In genomic region chr19:19672816-19673215, GRCh38 we compare ENCODE assay signal across 17 cellular contexts. TPM values are rescaled to one million over a fixed set of nuclear protein-coding genes. Genes with fewer than 3 reads are reported as not detected.
A peak's percentile ranks its signal among the peaks of the same experiment; 100 is the strongest.
DNase-seq lines count a peak whose midpoint lies in the region; ATAC-seq, FAIRE-seq and TF ChIP-seq lines count a peak whose summit lies in the region.
"Had no signal": no experiment of that assay in that cellular context is flagged by ENCODE, and none has a peak within 500 bp of the region (broad histone marks: within the 10 kb centered on the region; RNA-seq: fewer than 3 reads in every experiment).

No MANE protein-coding gene starts in this region.

- DNase-seq in natural killer cell: no peak
- DNase-seq in natural killer cell treated with Interleukin-12 subunit alpha and Interleukin-12 subunit beta and Interleukin-15 and Interleukin-18, amount 100 ng/mL, for 72 hours (ENCODE audit: low spot score): no peak
- no peak for DNase-seq in T-cell
- DNase-seq in kidney: peak; percentile 2
- DNase-seq in NCI-H1694 treated with DMSO at 0.1 percent for 48 hours (lab: John Stamatoyannopoulos, UW): no peak
- DNase-seq: NCI-H1092; NCI-H1694; NCI-H345; NCI-H526 treated with DMSO at 0.1 percent for 48 hours; NK-92 treated with Interleukin-12 subunit alpha and Interleukin-12 subunit beta, amount 100 ng/mL, for 24 hours; SJCRH30 had no signal

- peaks cover 4 to 5% of the 10 kb centered on the region in 2 donors for H3K4me1 ChIP-seq in kidney (ENCODE audit: control insufficient read depth in 1 of 2, insufficient read depth in 1 of 2, low read depth in 1 of 2, low read length in 2 of 2)

- CTCF ChIA-PET in T-cell (lab: Charles Lee): no interaction called here

- peaks cover 30% of the 10 kb centered on the region for H3K36me3 Mint-ChIP-seq in natural killer cell
- peaks cover 29% of the 10 kb centered on the region for H3K36me3 Mint-ChIP-seq in natural killer cell treated with Interleukin-12 subunit alpha and Interleukin-12 subunit beta and Interleukin-15 and Interleukin-18, amount 100 ng/mL, for 72 hours
- peaks cover 65% of the 10 kb centered on the region for H3K36me3 Mint-ChIP-seq in T-cell

- no peak overlapping the region for H3K27ac ChIP-seq in kidney (ENCODE audit: low read depth in 2 of 2, low read length in 2 of 2)
- H3K27ac ChIP-seq: C4-2B, KMS-11, RWPE1, SJCRH30 had no signal

- no peak overlapping the region for H3K9ac ChIP-seq in kidney (ENCODE audit: low read length in 2 of 2)
- H3K9ac ChIP-seq: KMS-11 had no signal

- no peaks in the 10 kb centered on the region for H3K9me3 Mint-ChIP-seq in natural killer cell
- no peaks in the 10 kb centered on the region for H3K9me3 Mint-ChIP-seq in natural killer cell treated with Interleukin-12 subunit alpha and Interleukin-12 subunit beta and Interleukin-15 and Interleukin-18, amount 100 ng/mL, for 72 hours
- H3K9me3 Mint-ChIP-seq in T-cell: peaks cover 0 to 18% (median 15%) of the 10 kb centered on the region in 3 donors

- peak overlapping the region; percentile 17 for H3K4me3 Mint-ChIP-seq in natural killer cell
- H3K4me3 Mint-ChIP-seq in natural killer cell treated with Interleukin-12 subunit alpha and Interleukin-12 subunit beta and Interleukin-15 and Interleukin-18, amount 100 ng/mL, for 72 hours: no peak overlapping the region
- H3K4me3 Mint-ChIP-seq in T-cell: peak overlapping the region in 2 of 3 donors; percentile 41 to 50

- H3K36me3 ChIP-seq in kidney (ENCODE audit: control insufficient read depth in 1 of 2, insufficient read depth in 2 of 2, low read length in 2 of 2): no peaks in the 10 kb centered on the region

- FAIRE-seq in kidney (lab: Jason Lieb, UNC): no peak

- TF ChIP-seq CTCF in natural killer cell (IDR thresholded peaks at IDR 0.05) (no peak), kidney (IDR thresholded peaks at IDR 0.05; ENCODE audit: borderline replicate concordance, extremely low read depth, insufficient read depth) (no peak)

- no peak overlapping the region for H3K4me3 ChIP-seq in kidney (ENCODE audit: low read length in 2 of 2)
- H3K4me3 ChIP-seq: HAP-1, SJCRH30 had no signal

- no peak for ATAC-seq in natural killer cell
- ATAC-seq in natural killer cell treated with Interleukin-12 subunit alpha and Interleukin-12 subunit beta and Interleukin-15 and Interleukin-18, amount 100 ng/mL, for 72 hours: no peak
- ATAC-seq in T-cell (replicated peaks in 1 of 4): no peak
- no peak for ATAC-seq in HG03432 (IDR thresholded peaks at IDR 0.05; ENCODE audit: unreplicated experiment)
- no peak for ATAC-seq in GM21619 (IDR thresholded peaks at IDR 0.05; ENCODE audit: unreplicated experiment)

- H3K27ac Mint-ChIP-seq in natural killer cell (no peak overlapping the region), T-cell (no peak overlapping the region)
- no peak overlapping the region for H3K27ac Mint-ChIP-seq in natural killer cell treated with Interleukin-12 subunit alpha and Interleukin-12 subunit beta and Interleukin-15 and Interleukin-18, amount 100 ng/mL, for 72 hours

- intact Hi-C loops in natural killer cell (cut with micrococcal nuclease) (no loop called here), kidney (cut with DNase I) (no loop called here)

- H3K4me1 Mint-ChIP-seq in natural killer cell (peaks cover 34 to 46% of the 10 kb centered on the region in 2 donors), T-cell (peaks cover 36 to 59% (median 58%) of the 10 kb centered on the region in 3 donors)
- H3K4me1 Mint-ChIP-seq in natural killer cell treated with Interleukin-12 subunit alpha and Interleukin-12 subunit beta and Interleukin-15 and Interleukin-18, amount 100 ng/mL, for 72 hours (ENCODE audit: low read depth in 2 of 2): peaks cover 26 to 35% of the 10 kb centered on the region in 2 donors

- POLR2A ChIA-PET in T-cell (lab: Charles Lee): interaction anchor here in 1 of 2 donors (0.5 kb wide), 1 partner anchor 12 kb away, joined by 5 read pairs; no protein-coding TSS in a partner anchor

- H3K27me3 Mint-ChIP-seq in natural killer cell (ENCODE audit: low read depth in 2 of 2) (no peaks in the 10 kb centered on the region), T-cell (no peaks in the 10 kb centered on the region)
- H3K27me3 Mint-ChIP-seq in natural killer cell treated with Interleukin-12 subunit alpha and Interleukin-12 subunit beta and Interleukin-15 and Interleukin-18, amount 100 ng/mL, for 72 hours: no peaks in the 10 kb centered on the region

- no peaks in the 10 kb centered on the region for H3K9me3 ChIP-seq in kidney (ENCODE audit: control insufficient read depth in 1 of 2, low read length in 2 of 2)

RNA-seq across cellular contexts. Expression of gene ZNF101, which starts 4.2 kb away (rescaled TPM):
- total RNA-seq in natural killer cell (10 to 100 TPM; 35.7 to 58.7 (median 41.0) TPM), T-cell (100 to 1,000 TPM in 3 of 5 donors, 10 to 100 TPM in 2; 66.2 to 180 (median 164) TPM), kidney (21.2 TPM)
- 10 to 100 TPM; 45.3 to 53.1 TPM for total RNA-seq in natural killer cell treated with Interleukin-12 subunit alpha and Interleukin-12 subunit beta and Interleukin-15 and Interleukin-18, amount 100 ng/mL, for 72 hours
- polyA plus RNA-seq in kidney (ENCODE audit: insufficient read depth, low read depth, low replicate concordance): 10.2 TPM

RNA-seq across cellular contexts. Expression of gene ATP13A1, which starts 9.3 kb away (rescaled TPM):
- total RNA-seq in natural killer cell: 10 to 100 TPM; 58.1 to 73.2 (median 67.7) TPM
- total RNA-seq in natural killer cell treated with Interleukin-12 subunit alpha and Interleukin-12 subunit beta and Interleukin-15 and Interleukin-18, amount 100 ng/mL, for 72 hours: 100 to 1,000 TPM in 1 of 2 donors, 10 to 100 TPM in 1; 61.9 to 122 TPM
- 100 to 1,000 TPM in 3 of 5 donors, 10 to 100 TPM in 2; 80.4 to 170 (median 156) TPM for total RNA-seq in T-cell
- 78.1 TPM for total RNA-seq in kidney
- 30.1 TPM for polyA plus RNA-seq in kidney (ENCODE audit: insufficient read depth, low read depth, low replicate concordance)

RNA-seq across cellular contexts. Expression of gene GMIP, which starts 29.4 kb away (rescaled TPM):
- total RNA-seq in natural killer cell (100 to 1,000 TPM; 134 to 188 (median 150) TPM), T-cell (100 to 1,000 TPM in 4 of 5 donors, 10 to 100 TPM in 1; 99.5 to 148 (median 133) TPM), kidney (18.8 TPM)
- 100 to 1,000 TPM in 1 of 2 donors, 10 to 100 TPM in 1; 87.2 to 112 TPM for total RNA-seq in natural killer cell treated with Interleukin-12 subunit alpha and Interleukin-12 subunit beta and Interleukin-15 and Interleukin-18, amount 100 ng/mL, for 72 hours
- 3.3 TPM for polyA plus RNA-seq in kidney (ENCODE audit: insufficient read depth, low read depth, low replicate concordance)

RNA-seq across cellular contexts. Expression of gene LPAR2, which starts 44.8 kb away (rescaled TPM):
- total RNA-seq in natural killer cell: 10 to 100 TPM; 52.1 to 81.5 (median 56.4) TPM
- 10 to 100 TPM; 33.7 to 35.0 TPM for total RNA-seq in natural killer cell treated with Interleukin-12 subunit alpha and Interleukin-12 subunit beta and Interleukin-15 and Interleukin-18, amount 100 ng/mL, for 72 hours
- 100 to 1,000 TPM in 1 of 5 donors, 10 to 100 TPM in 4; 78.3 to 106 (median 82.4) TPM for total RNA-seq in T-cell
- total RNA-seq in kidney: 10.4 TPM
- polyA plus RNA-seq in kidney (ENCODE audit: insufficient read depth, low read depth, low replicate concordance): 5.6 TPM

RNA-seq across cellular contexts. Expression of gene PBX4, which starts 54.3 kb away (rescaled TPM):
- total RNA-seq in natural killer cell (10 to 100 TPM; 10.7 to 15.9 (median 11.1) TPM), T-cell (10 to 100 TPM; 40.9 to 48.3 (median 42.7) TPM), kidney (5.7 TPM)
- 10 to 100 TPM; 26.3 to 80.1 TPM for total RNA-seq in natural killer cell treated with Interleukin-12 subunit alpha and Interleukin-12 subunit beta and Interleukin-15 and Interleukin-18, amount 100 ng/mL, for 72 hours
- 3.9 TPM for polyA plus RNA-seq in kidney (ENCODE audit: insufficient read depth, low read depth, low replicate concordance)
